Comparison of ENCODE assay signal across 18 cellular contexts in the genomic region with DNA sequence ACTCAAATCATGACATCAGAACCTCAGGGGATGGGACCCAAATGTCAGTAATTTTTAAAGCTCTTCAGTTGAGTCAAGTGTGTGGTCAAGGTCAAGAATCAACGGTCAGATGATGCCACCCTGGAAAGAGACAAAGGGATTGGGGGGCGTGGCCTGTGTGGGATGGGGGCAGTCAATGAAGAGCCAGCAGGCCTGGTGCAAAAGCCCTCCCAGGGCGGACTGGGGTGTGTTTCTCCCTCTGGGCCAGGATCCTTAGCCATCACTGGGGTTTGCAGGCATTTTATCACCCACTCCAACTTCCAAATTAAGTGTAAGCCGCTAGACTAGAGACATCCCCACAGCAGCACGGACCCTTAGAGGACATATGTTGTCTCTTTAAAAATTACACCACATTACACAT.
"Had no signal": no experiment of that assay in that cellular context is flagged by ENCODE, and none has a peak within 500 bp of the region (broad histone marks: within the 10 kb centered on the region; RNA-seq: fewer than 3 reads in every experiment).

No MANE protein-coding gene starts in this region.

- H3K36me3 Mint-ChIP-seq: natural killer cell had no signal

- H3K27me3 Mint-ChIP-seq: stimulated activated naive B cell treated with anti-CD40 and anti-IgM and Interleukin-4, amounts not matched to agents 10 μg/mL and 1 μg/mL and 100 μg/mL, for 72 hours; stimulated activated naive CD8-positive, alpha-beta T cell treated with anti-CD3 and anti-CD28 coated beads, Interleukin-15, amount 100 ng/mL, for 72 hours had no signal

- H3K4me3 Mint-ChIP-seq: neural crest cell; stimulated activated naive B cell treated with anti-CD40 and anti-IgM and Interleukin-4, amounts not matched to agents 10 μg/mL and 1 μg/mL and 100 μg/mL, for 72 hours; stimulated activated naive CD8-positive, alpha-beta T cell treated with anti-CD3 and anti-CD28 coated beads, Interleukin-15, amount 100 ng/mL, for 72 hours had no signal

- ATAC-seq: foreskin keratinocyte; heart left ventricle; natural killer cell; stimulated activated naive B cell treated with anti-CD40 and anti-IgM and Interleukin-4, amounts not matched to agents 10 μg/mL and 1 μg/mL and 100 μg/mL, for 72 hours; stimulated activated naive CD8-positive, alpha-beta T cell treated with anti-CD3 and anti-CD28 coated beads, Interleukin-15, amount 100 ng/mL, for 72 hours had no signal

- H3K9me3 ChIP-seq: testis had no signal

- H3K27ac ChIP-seq: dorsolateral prefrontal cortex, foreskin keratinocyte, heart left ventricle, sigmoid colon, skin epidermis, testis, tibial nerve had no signal

- H3K27ac Mint-ChIP-seq: stimulated activated naive B cell treated with anti-CD40 and anti-IgM and Interleukin-4, amounts not matched to agents 10 μg/mL and 1 μg/mL and 100 μg/mL, for 72 hours; stimulated activated naive CD8-positive, alpha-beta T cell treated with anti-CD3 and anti-CD28 coated beads, Interleukin-15, amount 100 ng/mL, for 72 hours had no signal

- H3K4me1 ChIP-seq: foreskin keratinocyte, sigmoid colon, testis had no signal

- H3K36me3 ChIP-seq: heart left ventricle, sigmoid colon, tibial nerve had no signal

- H3K27me3 ChIP-seq: foreskin keratinocyte, heart left ventricle, sigmoid colon, testis, tibial nerve had no signal

- H3K4me3 ChIP-seq: dorsolateral prefrontal cortex, heart left ventricle, sigmoid colon, skin epidermis, testis, tibial nerve had no signal

- DNase-seq: cortex of kidney; dorsolateral prefrontal cortex; effector memory CD4-positive, alpha-beta T cell; foreskin keratinocyte; heart left ventricle; hippocampal formation; kidney glomerular epithelial cell; mesendoderm; natural killer cell; sigmoid colon; stimulated activated CD4-positive, alpha-beta T cell treated with anti-CD3 and anti-CD28 coated beads, Interleukin-2, amount 100 ng/mL, for 24 hours; stimulated activated CD4-positive, alpha-beta T cell treated with anti-CD3 and anti-CD28 coated beads, Interleukin-4, amount 100 ng/mL, for 4 hours; stimulated activated naive B cell treated with anti-CD40 and anti-IgM and Interleukin-4, amounts not matched to agents 10 μg/mL and 1 μg/mL and 100 μg/mL, for 72 hours; stimulated activated naive CD8-positive, alpha-beta T cell treated with anti-CD3 and anti-CD28 coated beads, Interleukin-15, amount 100 ng/mL, for 72 hours; testis had no signal
